1 cellular context compared by ENCODE assay signal in the genomic region with DNA sequence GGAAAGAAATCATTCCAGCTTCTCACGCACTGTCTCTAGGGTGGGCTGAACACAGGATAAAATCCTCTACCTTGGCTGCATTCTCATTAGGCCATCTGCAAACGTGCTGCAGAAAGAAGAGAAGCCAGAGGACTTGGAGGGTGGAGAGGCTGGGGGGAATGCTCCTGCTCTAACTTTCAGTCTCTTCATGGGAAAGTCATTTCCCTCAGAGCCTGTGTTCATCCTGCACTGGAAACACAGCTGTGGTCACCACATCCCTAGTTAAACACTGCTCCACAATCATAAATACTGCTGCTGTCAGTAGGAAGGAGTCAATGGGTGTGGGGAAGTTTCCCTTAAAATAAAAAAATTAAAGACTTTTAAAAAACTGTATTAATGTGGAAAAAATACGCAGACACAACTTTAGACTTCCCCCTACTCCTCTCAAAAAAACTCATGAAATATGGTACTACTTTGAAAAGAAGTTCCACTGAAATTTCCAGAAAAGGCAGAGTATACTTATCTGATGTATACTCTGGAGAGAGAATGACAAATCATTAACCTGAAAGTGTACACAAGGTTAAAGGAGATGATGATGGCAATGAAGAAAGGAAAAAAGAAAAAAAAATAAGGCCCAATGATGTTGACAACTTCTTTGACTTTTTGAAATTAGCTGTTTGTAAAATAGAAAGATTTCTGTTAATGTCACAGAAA.
TF ChIP-seq lines count a peak whose summit lies in the region.

No MANE protein-coding gene starts in this region.

TF ChIP-seq in HepG2, 621 proteins besides CTCF, POLR2A, EP300 and RAD21 (continued from another document):
- TF ChIP-seq HNF1A (IDR thresholded peaks at IDR 0.05; ENCODE audit: low read depth) (peak; percentile 81), HNF1A (CRISPR knock-in tag; IDR thresholded peaks at IDR 0.05; ENCODE audit: borderline replicate concordance) (peak; percentile 71; the same call in 1 of the 2 replicates), TFAP4 (IDR thresholded peaks at IDR 0.05; ENCODE audit: borderline replicate concordance, low read depth) (peak; percentile 73), RBFOX2 (IDR thresholded peaks at IDR 0.05; ENCODE audit: low read depth, low read length) (0 out of 2 replicates have a peak, but pooled peaks have one; percentile 31), ZBTB3 (CRISPR knock-in tag; IDR thresholded peaks at IDR 0.05; ENCODE audit: borderline replicate concordance, low read depth) (no peak), GATAD2A (CRISPR knock-in tag; IDR thresholded peaks at IDR 0.05) (0 out of 2 replicates have a peak, but pooled peaks have one; percentile 22), PPARG (CRISPR knock-in tag; conservative IDR thresholded peaks at IDR 0.05) (peak; percentile 51), MED1 (CRISPR knock-in tag; IDR thresholded peaks at IDR 0.05) (peak; percentile 11; the same call in 1 of the 2 replicates), SAP130 (CRISPR knock-in tag; IDR thresholded peaks at IDR 0.05; ENCODE audit: low read depth) (peak; percentile 52), ZNF605 (CRISPR knock-in tag; IDR thresholded peaks at IDR 0.05) (no peak), ZZZ3 (CRISPR knock-in tag; IDR thresholded peaks at IDR 0.05; ENCODE audit: borderline replicate concordance) (no peak), ZNF18 (CRISPR knock-in tag; IDR thresholded peaks at IDR 0.05; ENCODE audit: insufficient replicate concordance) (no peak), SYNCRIP (IDR thresholded peaks at IDR 0.05; ENCODE audit: insufficient read depth, low read depth, low read length) (no peak), CREM (IDR thresholded peaks at IDR 0.05) (0 out of 2 replicates have a peak, but pooled peaks have one; percentile 17), CREM (CRISPR knock-in tag; IDR thresholded peaks at IDR 0.05) (no peak), ZMYM2 (CRISPR knock-in tag; IDR thresholded peaks at IDR 0.05) (no peak), BHLHE40 (IDR thresholded peaks at IDR 0.05; ENCODE audit: low read length) (no peak), ZNF264 (CRISPR knock-in tag; IDR thresholded peaks at IDR 0.05) (0 out of 2 replicates have a peak, but pooled peaks have one; percentile 20), ZNF614 (CRISPR knock-in tag; IDR thresholded peaks at IDR 0.05; ENCODE audit: borderline replicate concordance) (0 out of 2 replicates have a peak, but pooled peaks have one; percentile 17), ZNF292 (CRISPR knock-in tag; IDR thresholded peaks at IDR 0.05; ENCODE audit: borderline replicate concordance, low read depth) (peak; percentile 32; the same call in 1 of the 2 replicates), ZGPAT (CRISPR knock-in tag; IDR thresholded peaks at IDR 0.05) (0 out of 2 replicates have a peak, but pooled peaks have one; percentile 23), FOSL2 (CRISPR knock-in tag; IDR thresholded peaks at IDR 0.05) (peak; percentile 23; the same call in 1 of the 2 replicates)
- TF ChIP-seq, protein P1, sequence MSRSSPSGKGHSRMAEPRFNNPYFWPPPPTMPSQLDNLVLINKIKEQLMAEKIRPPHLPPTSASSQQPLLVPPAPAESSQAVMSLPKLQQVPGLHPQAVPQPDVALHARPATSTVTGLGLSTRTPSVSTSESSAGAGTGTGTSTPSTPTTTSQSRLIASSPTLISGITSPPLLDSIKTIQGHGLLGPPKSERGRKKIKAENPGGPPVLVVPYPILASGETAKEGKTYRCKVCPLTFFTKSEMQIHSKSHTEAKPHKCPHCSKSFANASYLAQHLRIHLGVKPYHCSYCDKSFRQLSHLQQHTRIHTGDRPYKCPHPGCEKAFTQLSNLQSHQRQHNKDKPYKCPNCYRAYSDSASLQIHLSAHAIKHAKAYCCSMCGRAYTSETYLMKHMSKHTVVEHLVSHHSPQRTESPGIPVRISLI (CRISPR knock-in tag; IDR thresholded peaks at IDR 0.05; ENCODE audit: borderline replicate concordance), result peak; percentile 60; the same call in 1 of the 2 replicates
- TF ChIP-seq, protein P2, sequence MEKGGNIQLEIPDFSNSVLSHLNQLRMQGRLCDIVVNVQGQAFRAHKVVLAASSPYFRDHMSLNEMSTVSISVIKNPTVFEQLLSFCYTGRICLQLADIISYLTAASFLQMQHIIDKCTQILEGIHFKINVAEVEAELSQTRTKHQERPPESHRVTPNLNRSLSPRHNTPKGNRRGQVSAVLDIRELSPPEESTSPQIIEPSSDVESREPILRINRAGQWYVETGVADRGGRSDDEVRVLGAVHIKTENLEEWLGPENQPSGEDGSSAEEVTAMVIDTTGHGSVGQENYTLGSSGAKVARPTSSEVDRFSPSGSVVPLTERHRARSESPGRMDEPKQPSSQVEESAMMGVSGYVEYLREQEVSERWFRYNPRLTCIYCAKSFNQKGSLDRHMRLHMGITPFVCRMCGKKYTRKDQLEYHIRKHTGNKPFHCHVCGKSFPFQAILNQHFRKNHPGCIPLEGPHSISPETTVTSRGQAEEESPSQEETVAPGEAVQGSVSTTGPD (CRISPR knock-in tag; IDR thresholded peaks at IDR 0.05), result no peak
TF ChIP-seq in HepG2: peak in this region for 34.
